In genomic region chr14:102758087-102758486, GRCh38 we compare ENCODE assay signal across 30 cellular contexts.
"Had no signal": no experiment of that assay in that cellular context is flagged by ENCODE, and none has a peak within 500 bp of the region (broad histone marks: within the 10 kb centered on the region; RNA-seq: fewer than 3 reads in every experiment).

No MANE protein-coding gene starts in this region.

- H3K4me3 Mint-ChIP-seq: activated CD4-positive, alpha-beta T cell treated with anti-CD3 and anti-CD28 coated beads, Interleukin-2, amount 10 ng/mL, durations not matched to agents 24 days and 14 days; activated CD8-positive, alpha-beta memory T cell treated with anti-CD3 and anti-CD28 coated beads, Interleukin-2, amount 10 ng/mL, durations not matched to agents 7 days and 5 days; activated naive CD4-positive, alpha-beta T cell treated with anti-CD3 and anti-CD28 coated beads, Interleukin-2, amount 50 U/mL, for 24 hours; activated T-cell treated with anti-CD3 and anti-CD28 coated beads, Interleukin-2, amount 50 U/mL, for 24 hours; activated T-helper 1 cell treated with anti-CD3 and anti-CD28 coated beads, Interleukin-12 subunit alpha, Interleukin-12 subunit beta, Interleukin-2, Interleukin-4 antibody, amounts not matched to agents 30 ng/mL and 10 ng/mL and 1 ng/mL, durations not matched to agents 14 hours and 24 hours and 36 hours; T-helper 1 cell treated with Interleukin-12 subunit alpha and Interleukin-12 subunit beta and Interleukin-4 antibody, amounts not matched to agents 30 μg/mL and 1 μg/mL, for 36 hours; WTC11 had no signal

- H3K4me1 Mint-ChIP-seq: activated CD4-positive, alpha-beta T cell treated with anti-CD3 and anti-CD28 coated beads, Interleukin-2, amount 10 ng/mL, durations not matched to agents 24 days and 14 days; activated naive CD4-positive, alpha-beta T cell treated with anti-CD3 and anti-CD28 coated beads, Interleukin-2, amount 50 U/mL, for 24 hours had no signal

- H3K9me3 ChIP-seq: breast epithelium, colonic mucosa, SJSA1 had no signal

- H3K36me3 Mint-ChIP-seq: activated CD8-positive, alpha-beta memory T cell treated with anti-CD3 and anti-CD28 coated beads, Interleukin-2, amount 10 ng/mL, durations not matched to agents 7 days and 5 days; activated naive CD4-positive, alpha-beta T cell treated with anti-CD3 and anti-CD28 coated beads, Interleukin-2, amount 50 U/mL, for 24 hours; WTC11 had no signal

- ATAC-seq: activated CD8-positive, alpha-beta memory T cell treated with anti-CD3 and anti-CD28 coated beads, Interleukin-2, amount 10 ng/mL, durations not matched to agents 7 days and 5 days; Panc1; WTC11 had no signal

- H3K4me3 ChIP-seq: breast epithelium, colonic mucosa, SJSA1 had no signal

- H3K36me3 ChIP-seq: breast epithelium, colonic mucosa, SJSA1 had no signal

- H3K27ac ChIP-seq: breast epithelium, colonic mucosa, RWPE1, SJSA1 had no signal

- DNase-seq: activated CD4-positive, alpha-beta T cell treated with anti-CD3 and anti-CD28 coated beads for 1 hour; activated CD4-positive, alpha-beta T cell treated with anti-CD3 and anti-CD28 coated beads, Interleukin-2, amount 10 ng/mL, durations not matched to agents 24 days and 14 days; activated CD4-positive, alpha-beta T cell treated with anti-CD3 and anti-CD28 coated beads, Interleukin-2, amount 50 U/mL, for 48 hours; activated CD8-positive, alpha-beta memory T cell treated with anti-CD3 and anti-CD28 coated beads, Interleukin-2, amount 10 ng/mL, durations not matched to agents 7 days and 5 days; activated effector memory CD4-positive, alpha-beta T cell treated with Interleukin-2 at 50 U/mL for 16 hours; activated naive CD4-positive, alpha-beta T cell; activated T-cell treated with anti-CD3 and anti-CD28 coated beads, Interleukin-2, amount 50 U/mL, for 24 hours; aorta; caudate nucleus; colonic mucosa; NCI-H1092; NCI-H1417; NCI-H1694; NCI-H2029; NCI-H2107; NCI-H2171 treated with DMSO at 0.1 percent for 48 hours; NCI-H226; NCI-H526; NCI-H82; OCI-M1; SHP77; T-helper 9 cell had no signal

- H3K4me1 ChIP-seq: breast epithelium, colonic mucosa, SJSA1 had no signal

- H3K27ac Mint-ChIP-seq: activated CD4-positive, alpha-beta T cell treated with anti-CD3 and anti-CD28 coated beads, Interleukin-2, amount 10 ng/mL, durations not matched to agents 24 days and 14 days; activated CD8-positive, alpha-beta memory T cell treated with anti-CD3 and anti-CD28 coated beads, Interleukin-2, amount 10 ng/mL, durations not matched to agents 7 days and 5 days; activated naive CD4-positive, alpha-beta T cell treated with anti-CD3 and anti-CD28 coated beads, Interleukin-2, amount 50 U/mL, for 24 hours; activated T-cell treated with anti-CD3 and anti-CD28 coated beads, Interleukin-2, amount 50 U/mL, for 24 hours; activated T-helper 1 cell treated with anti-CD3 and anti-CD28 coated beads, Interleukin-12 subunit alpha, Interleukin-12 subunit beta, Interleukin-2, Interleukin-4 antibody, amounts not matched to agents 30 ng/mL and 10 ng/mL and 1 ng/mL, durations not matched to agents 14 hours and 24 hours and 36 hours; T-helper 1 cell treated with Interleukin-12 subunit alpha and Interleukin-12 subunit beta and Interleukin-4 antibody, amounts not matched to agents 30 μg/mL and 1 μg/mL, for 36 hours; WTC11 had no signal

- H3K27me3 Mint-ChIP-seq: activated naive CD4-positive, alpha-beta T cell treated with anti-CD3 and anti-CD28 coated beads, Interleukin-2, amount 50 U/mL, for 24 hours had no signal

- H3K27me3 ChIP-seq: breast epithelium, colonic mucosa, SJSA1 had no signal

- H3K9me3 Mint-ChIP-seq: activated CD4-positive, alpha-beta T cell treated with anti-CD3 and anti-CD28 coated beads, Interleukin-2, amount 10 ng/mL, durations not matched to agents 24 days and 14 days; activated naive CD4-positive, alpha-beta T cell treated with anti-CD3 and anti-CD28 coated beads, Interleukin-2, amount 50 U/mL, for 24 hours; activated T-cell treated with anti-CD3 and anti-CD28 coated beads, Interleukin-2, amount 50 U/mL, for 24 hours; activated T-helper 1 cell treated with anti-CD3 and anti-CD28 coated beads, Interleukin-12 subunit alpha, Interleukin-12 subunit beta, Interleukin-2, Interleukin-4 antibody, amounts not matched to agents 30 ng/mL and 10 ng/mL and 1 ng/mL, durations not matched to agents 14 hours and 24 hours and 36 hours; T-helper 1 cell treated with Interleukin-12 subunit alpha and Interleukin-12 subunit beta and Interleukin-4 antibody, amounts not matched to agents 30 μg/mL and 1 μg/mL, for 36 hours; WTC11 had no signal
